Comparison of ENCODE assay signal across 1 cellular context in genomic region chr20:50187403-50188051, GRCh38.
A peak's percentile ranks its signal among the peaks of the same experiment; 100 is the strongest.
TF ChIP-seq lines count a peak whose summit lies in the region.

No MANE protein-coding gene starts in this region.

TF ChIP-seq in HepG2, 621 proteins besides CTCF, POLR2A, EP300 and RAD21 (continued from another document and continues in another):
- TF ChIP-seq ZNF646 (CRISPR knock-in tag; IDR thresholded peaks at IDR 0.05) (no peak), ETV5 (CRISPR knock-in tag; IDR thresholded peaks at IDR 0.05; ENCODE audit: borderline replicate concordance) (no peak), SP1 (IDR thresholded peaks at IDR 0.05) (no peak), SP1 (CRISPR knock-in tag; IDR thresholded peaks at IDR 0.05) (no peak), SMC3 (IDR thresholded peaks at IDR 0.05; ENCODE audit: low read length) (no peak), HNRNPLL (IDR thresholded peaks at IDR 0.05; ENCODE audit: low read depth, low read length, poor library complexity, severe bottlenecking) (no peak), FOXK2 (IDR thresholded peaks at IDR 0.05) (no peak), IKZF4 (CRISPR knock-in tag; IDR thresholded peaks at IDR 0.05; ENCODE audit: borderline replicate concordance, low read depth, not compliant biosample characterization) (no peak), ZNF562 (CRISPR knock-in tag; IDR thresholded peaks at IDR 0.05; ENCODE audit: borderline replicate concordance) (no peak), ADNP (CRISPR knock-in tag; IDR thresholded peaks at IDR 0.05) (peak; percentile 33; the same call in 1 of the 2 replicates), RARG (CRISPR knock-in tag; IDR thresholded peaks at IDR 0.05; ENCODE audit: low read depth) (no peak), CREBL2 (CRISPR knock-in tag; IDR thresholded peaks at IDR 0.05; ENCODE audit: borderline replicate concordance) (no peak), SNAI1 (CRISPR knock-in tag; IDR thresholded peaks at IDR 0.05; ENCODE audit: borderline replicate concordance) (no peak), HDAC1 (CRISPR knock-in tag; IDR thresholded peaks at IDR 0.05) (peak; percentile 82), ZNF704 (CRISPR knock-in tag; IDR thresholded peaks at IDR 0.05; ENCODE audit: borderline replicate concordance) (0 out of 2 replicates have a peak, but pooled peaks have one; percentile 23), ZNF747 (CRISPR knock-in tag; IDR thresholded peaks at IDR 0.05; ENCODE audit: borderline replicate concordance) (0 out of 2 replicates have a peak, but pooled peaks have one; percentile 16), NR2F1 (CRISPR knock-in tag; IDR thresholded peaks at IDR 0.05) (no peak; a peak in 1 of 4 replicates), CC2D1A (CRISPR knock-in tag; IDR thresholded peaks at IDR 0.05) (no peak), HOXA7 (CRISPR knock-in tag; IDR thresholded peaks at IDR 0.05) (no peak), ZNF800 (CRISPR knock-in tag; IDR thresholded peaks at IDR 0.05) (0 out of 2 replicates have a peak, but pooled peaks have one; percentile 22), AHR (CRISPR knock-in tag; IDR thresholded peaks at IDR 0.05) (no peak), NPAS2 (CRISPR knock-in tag; IDR thresholded peaks at IDR 0.05; ENCODE audit: borderline replicate concordance) (no peak), ZNF761 (CRISPR knock-in tag; conservative IDR thresholded peaks at IDR 0.05) (0 out of 2 replicates have a peak, but pooled peaks have one; percentile 30), RBFOX2 (IDR thresholded peaks at IDR 0.05; ENCODE audit: low read depth, low read length) (no peak; the same call in 1 of the 2 replicates), ZNF414 (CRISPR knock-in tag; IDR thresholded peaks at IDR 0.05) (0 out of 2 replicates have a peak, but pooled peaks have one; percentile 57), ZUFSP (CRISPR knock-in tag; IDR thresholded peaks at IDR 0.05; ENCODE audit: borderline replicate concordance) (no peak), ZFP90 (CRISPR knock-in tag; IDR thresholded peaks at IDR 0.05; ENCODE audit: borderline replicate concordance) (no peak; the same call in 1 of the 2 replicates), USF2 (IDR thresholded peaks at IDR 0.05; ENCODE audit: low read depth, low read length) (no peak), USF2 (CRISPR knock-in tag; IDR thresholded peaks at IDR 0.05; ENCODE audit: borderline replicate concordance) (no peak), ZBTB14 (CRISPR knock-in tag; IDR thresholded peaks at IDR 0.05) (no peak), ATF6 (CRISPR knock-in tag; conservative IDR thresholded peaks at IDR 0.05) (no peak), TFDP2 (CRISPR knock-in tag; IDR thresholded peaks at IDR 0.05) (no peak; the same call in 1 of the 2 replicates), ZFP91 (CRISPR knock-in tag; IDR thresholded peaks at IDR 0.05; ENCODE audit: borderline replicate concordance) (no peak; the same call in 1 of the 2 replicates), ZNF253 (CRISPR knock-in tag; IDR thresholded peaks at IDR 0.05; ENCODE audit: borderline replicate concordance) (no peak), GABPB1 (CRISPR knock-in tag; IDR thresholded peaks at IDR 0.05) (peak; percentile 48; the same call in 1 of the 2 replicates)
